In the genomic region with DNA sequence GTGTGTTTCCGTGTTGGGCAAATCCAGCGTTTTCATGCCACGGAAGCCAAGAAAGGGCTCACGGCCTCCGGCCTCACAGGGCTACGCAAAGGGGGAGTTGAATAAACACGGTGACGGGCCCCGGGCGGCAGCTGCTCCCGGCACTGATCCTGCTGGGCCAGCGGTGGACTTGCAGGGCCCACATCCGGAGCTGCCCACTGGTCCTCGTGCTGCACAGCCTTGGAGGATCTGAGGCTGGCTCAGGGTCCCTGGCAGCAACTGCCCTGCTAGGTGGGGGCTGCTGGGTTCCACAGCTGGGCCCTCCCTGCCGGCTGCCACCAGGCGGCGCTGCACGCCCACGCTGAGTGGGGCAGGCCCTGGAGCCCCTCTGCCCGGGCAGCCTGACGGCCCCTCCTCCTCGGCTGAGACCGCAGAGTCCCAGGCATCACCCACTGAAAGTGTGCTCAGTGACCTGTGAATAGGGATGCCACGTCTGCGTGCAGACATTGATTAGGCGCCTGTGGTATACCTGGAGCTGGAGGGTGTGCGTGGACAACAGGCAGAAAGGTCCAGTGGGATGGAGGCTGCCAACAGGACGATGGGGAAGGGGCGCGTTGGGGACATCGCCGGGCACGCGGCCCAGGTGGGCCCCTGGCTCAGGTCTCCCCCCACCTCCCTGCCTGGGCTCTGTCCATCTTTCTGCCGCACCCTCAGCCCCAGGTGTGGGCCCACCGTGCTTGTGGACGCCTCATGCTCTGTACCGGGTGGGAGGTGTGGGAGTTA, we compare ENCODE assay signal across 1 cellular context.
TF ChIP-seq lines count a peak whose summit lies in the region.

No MANE protein-coding gene starts in this region.

TF ChIP-seq in HepG2, 621 proteins besides CTCF, POLR2A, EP300 and RAD21 (continued from another document and continues in another):
- TF ChIP-seq, protein P1, sequence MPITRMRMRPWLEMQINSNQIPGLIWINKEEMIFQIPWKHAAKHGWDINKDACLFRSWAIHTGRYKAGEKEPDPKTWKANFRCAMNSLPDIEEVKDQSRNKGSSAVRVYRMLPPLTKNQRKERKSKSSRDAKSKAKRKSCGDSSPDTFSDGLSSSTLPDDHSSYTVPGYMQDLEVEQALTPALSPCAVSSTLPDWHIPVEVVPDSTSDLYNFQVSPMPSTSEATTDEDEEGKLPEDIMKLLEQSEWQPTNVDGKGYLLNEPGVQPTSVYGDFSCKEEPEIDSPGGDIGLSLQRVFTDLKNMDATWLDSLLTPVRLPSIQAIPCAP (CRISPR knock-in tag; IDR thresholded peaks at IDR 0.05; ENCODE audit: low read depth) = no peak
- TF ChIP-seq, protein P2, sequence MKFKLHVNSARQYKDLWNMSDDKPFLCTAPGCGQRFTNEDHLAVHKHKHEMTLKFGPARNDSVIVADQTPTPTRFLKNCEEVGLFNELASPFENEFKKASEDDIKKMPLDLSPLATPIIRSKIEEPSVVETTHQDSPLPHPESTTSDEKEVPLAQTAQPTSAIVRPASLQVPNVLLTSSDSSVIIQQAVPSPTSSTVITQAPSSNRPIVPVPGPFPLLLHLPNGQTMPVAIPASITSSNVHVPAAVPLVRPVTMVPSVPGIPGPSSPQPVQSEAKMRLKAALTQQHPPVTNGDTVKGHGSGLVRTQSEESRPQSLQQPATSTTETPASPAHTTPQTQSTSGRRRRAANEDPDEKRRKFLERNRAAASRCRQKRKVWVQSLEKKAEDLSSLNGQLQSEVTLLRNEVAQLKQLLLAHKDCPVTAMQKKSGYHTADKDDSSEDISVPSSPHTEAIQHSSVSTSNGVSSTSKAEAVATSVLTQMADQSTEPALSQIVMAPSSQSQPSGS (CRISPR knock-in tag; IDR thresholded peaks at IDR 0.05) = peak; percentile 39; the same call in 1 of the 2 replicates
- TF ChIP-seq ZSCAN22 (CRISPR knock-in tag; IDR thresholded peaks at IDR 0.05) (no peak), SALL1 (CRISPR knock-in tag; IDR thresholded peaks at IDR 0.05) (peak; percentile 66; the same call in 1 of the 2 replicates), MAZ (IDR thresholded peaks at IDR 0.05; ENCODE audit: borderline replicate concordance, low read depth, low read length) (peak; percentile 72), MAZ (CRISPR knock-in tag; IDR thresholded peaks at IDR 0.05; ENCODE audit: low read depth) (peak; percentile 94), ETV5 (CRISPR knock-in tag; IDR thresholded peaks at IDR 0.05; ENCODE audit: borderline replicate concordance) (peak; percentile 30; the same call in 1 of the 2 replicates), ARID2 (CRISPR knock-in tag; IDR thresholded peaks at IDR 0.05; ENCODE audit: borderline replicate concordance) (no peak), CREM (IDR thresholded peaks at IDR 0.05) (no peak), CREM (CRISPR knock-in tag; IDR thresholded peaks at IDR 0.05) (0 out of 2 replicates have a peak, but pooled peaks have one; percentile 22), REPIN1 (CRISPR knock-in tag; IDR thresholded peaks at IDR 0.05; ENCODE audit: borderline replicate concordance, low read depth) (0 out of 2 replicates have a peak, but pooled peaks have one; percentile 17), ZNF251 (CRISPR knock-in tag; IDR thresholded peaks at IDR 0.05) (no peak), ZNF30 (CRISPR knock-in tag; IDR thresholded peaks at IDR 0.05) (no peak), GTF2F1 (IDR thresholded peaks at IDR 0.05; ENCODE audit: low read length) (no peak), RELA (CRISPR knock-in tag; IDR thresholded peaks at IDR 0.05) (no peak), ZNF781 (CRISPR knock-in tag; IDR thresholded peaks at IDR 0.05; ENCODE audit: borderline replicate concordance, not compliant biosample characterization) (no peak), ZFP90 (CRISPR knock-in tag; IDR thresholded peaks at IDR 0.05; ENCODE audit: borderline replicate concordance) (0 out of 2 replicates have a peak, but pooled peaks have one; percentile 60), RBFOX2 (IDR thresholded peaks at IDR 0.05; ENCODE audit: low read depth, low read length) (0 out of 2 replicates have a peak, but pooled peaks have one; percentile 34), NFYB (CRISPR knock-in tag; IDR thresholded peaks at IDR 0.05) (no peak), CHCHD3 (CRISPR knock-in tag; IDR thresholded peaks at IDR 0.05) (0 out of 2 replicates have a peak, but pooled peaks have one; percentile 4), AGO2 (optimal IDR thresholded peaks at IDR 0.05; ENCODE audit: low read depth, low read length) (peak; percentile 100), NCOA5 (CRISPR knock-in tag; IDR thresholded peaks at IDR 0.05) (peak; percentile 74), ZFY (CRISPR knock-in tag; IDR thresholded peaks at IDR 0.05) (peak; percentile 52; the same call in 1 of the 2 replicates), SSRP1 (CRISPR knock-in tag; IDR thresholded peaks at IDR 0.05) (peak; percentile 71; the same call in 1 of the 2 replicates), IKZF4 (CRISPR knock-in tag; IDR thresholded peaks at IDR 0.05; ENCODE audit: borderline replicate concordance, low read depth, not compliant biosample characterization) (peak; percentile 38), ZNF543 (CRISPR knock-in tag; IDR thresholded peaks at IDR 0.05) (no peak), ZNF75D (CRISPR knock-in tag; IDR thresholded peaks at IDR 0.05; ENCODE audit: borderline replicate concordance) (no peak), BHLHE40 (IDR thresholded peaks at IDR 0.05; ENCODE audit: low read length) (0 out of 2 replicates have a peak, but pooled peaks have one; percentile 18), ZNF383 (CRISPR knock-in tag; IDR thresholded peaks at IDR 0.05; ENCODE audit: borderline replicate concordance) (no peak), ISL2 (CRISPR knock-in tag; IDR thresholded peaks at IDR 0.05) (peak; percentile 39; the same call in 1 of the 2 replicates), JDP2 (CRISPR knock-in tag; IDR thresholded peaks at IDR 0.05; ENCODE audit: borderline replicate concordance) (no peak), TBX3 (IDR thresholded peaks at IDR 0.05; ENCODE audit: borderline replicate concordance) (no peak), FLYWCH1 (CRISPR knock-in tag; IDR thresholded peaks at IDR 0.05) (no peak), ZNF124 (CRISPR knock-in tag; IDR thresholded peaks at IDR 0.05) (no peak), MTF1 (CRISPR knock-in tag; IDR thresholded peaks at IDR 0.05) (no peak), FOXM1 (CRISPR knock-in tag; IDR thresholded peaks at IDR 0.05) (no peak), ZNF33A (CRISPR knock-in tag; IDR thresholded peaks at IDR 0.05; ENCODE audit: borderline replicate concordance) (0 out of 2 replicates have a peak, but pooled peaks have one; percentile 70), CHD4 (IDR thresholded peaks at IDR 0.05; ENCODE audit: borderline replicate concordance, low read length) (no peak)
- TF ChIP-seq, protein P3, sequence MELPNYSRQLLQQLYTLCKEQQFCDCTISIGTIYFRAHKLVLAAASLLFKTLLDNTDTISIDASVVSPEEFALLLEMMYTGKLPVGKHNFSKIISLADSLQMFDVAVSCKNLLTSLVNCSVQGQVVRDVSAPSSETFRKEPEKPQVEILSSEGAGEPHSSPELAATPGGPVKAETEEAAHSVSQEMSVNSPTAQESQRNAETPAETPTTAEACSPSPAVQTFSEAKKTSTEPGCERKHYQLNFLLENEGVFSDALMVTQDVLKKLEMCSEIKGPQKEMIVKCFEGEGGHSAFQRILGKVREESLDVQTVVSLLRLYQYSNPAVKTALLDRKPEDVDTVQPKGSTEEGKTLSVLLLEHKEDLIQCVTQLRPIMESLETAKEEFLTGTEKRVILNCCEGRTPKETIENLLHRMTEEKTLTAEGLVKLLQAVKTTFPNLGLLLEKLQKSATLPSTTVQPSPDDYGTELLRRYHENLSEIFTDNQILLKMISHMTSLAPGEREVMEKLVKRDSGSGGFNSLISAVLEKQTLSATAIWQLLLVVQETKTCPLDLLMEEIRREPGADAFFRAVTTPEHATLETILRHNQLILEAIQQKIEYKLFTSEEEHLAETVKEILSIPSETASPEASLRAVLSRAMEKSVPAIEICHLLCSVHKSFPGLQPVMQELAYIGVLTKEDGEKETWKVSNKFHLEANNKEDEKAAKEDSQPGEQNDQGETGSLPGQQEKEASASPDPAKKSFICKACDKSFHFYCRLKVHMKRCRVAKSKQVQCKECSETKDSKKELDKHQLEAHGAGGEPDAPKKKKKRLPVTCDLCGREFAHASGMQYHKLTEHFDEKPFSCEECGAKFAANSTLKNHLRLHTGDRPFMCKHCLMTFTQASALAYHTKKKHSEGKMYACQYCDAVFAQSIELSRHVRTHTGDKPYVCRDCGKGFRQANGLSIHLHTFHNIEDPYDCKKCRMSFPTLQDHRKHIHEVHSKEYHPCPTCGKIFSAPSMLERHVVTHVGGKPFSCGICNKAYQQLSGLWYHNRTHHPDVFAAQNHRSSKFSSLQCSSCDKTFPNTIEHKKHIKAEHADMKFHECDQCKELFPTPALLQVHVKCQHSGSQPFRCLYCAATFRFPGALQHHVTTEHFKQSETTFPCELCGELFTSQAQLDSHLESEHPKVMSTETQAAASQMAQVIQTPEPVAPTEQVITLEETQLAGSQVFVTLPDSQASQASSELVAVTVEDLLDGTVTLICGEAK (IDR thresholded peaks at IDR 0.05) = no peak
- TF ChIP-seq, protein P3 (CRISPR knock-in tag; IDR thresholded peaks at IDR 0.05) = 0 out of 2 replicates have a peak, but pooled peaks have one; percentile 42
- TF ChIP-seq, protein P4, sequence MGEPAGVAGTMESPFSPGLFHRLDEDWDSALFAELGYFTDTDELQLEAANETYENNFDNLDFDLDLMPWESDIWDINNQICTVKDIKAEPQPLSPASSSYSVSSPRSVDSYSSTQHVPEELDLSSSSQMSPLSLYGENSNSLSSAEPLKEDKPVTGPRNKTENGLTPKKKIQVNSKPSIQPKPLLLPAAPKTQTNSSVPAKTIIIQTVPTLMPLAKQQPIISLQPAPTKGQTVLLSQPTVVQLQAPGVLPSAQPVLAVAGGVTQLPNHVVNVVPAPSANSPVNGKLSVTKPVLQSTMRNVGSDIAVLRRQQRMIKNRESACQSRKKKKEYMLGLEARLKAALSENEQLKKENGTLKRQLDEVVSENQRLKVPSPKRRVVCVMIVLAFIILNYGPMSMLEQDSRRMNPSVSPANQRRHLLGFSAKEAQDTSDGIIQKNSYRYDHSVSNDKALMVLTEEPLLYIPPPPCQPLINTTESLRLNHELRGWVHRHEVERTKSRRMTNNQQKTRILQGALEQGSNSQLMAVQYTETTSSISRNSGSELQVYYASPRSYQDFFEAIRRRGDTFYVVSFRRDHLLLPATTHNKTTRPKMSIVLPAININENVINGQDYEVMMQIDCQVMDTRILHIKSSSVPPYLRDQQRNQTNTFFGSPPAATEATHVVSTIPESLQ (CRISPR knock-in tag; conservative IDR thresholded peaks at IDR 0.05) = no peak
- TF ChIP-seq, protein P5, sequence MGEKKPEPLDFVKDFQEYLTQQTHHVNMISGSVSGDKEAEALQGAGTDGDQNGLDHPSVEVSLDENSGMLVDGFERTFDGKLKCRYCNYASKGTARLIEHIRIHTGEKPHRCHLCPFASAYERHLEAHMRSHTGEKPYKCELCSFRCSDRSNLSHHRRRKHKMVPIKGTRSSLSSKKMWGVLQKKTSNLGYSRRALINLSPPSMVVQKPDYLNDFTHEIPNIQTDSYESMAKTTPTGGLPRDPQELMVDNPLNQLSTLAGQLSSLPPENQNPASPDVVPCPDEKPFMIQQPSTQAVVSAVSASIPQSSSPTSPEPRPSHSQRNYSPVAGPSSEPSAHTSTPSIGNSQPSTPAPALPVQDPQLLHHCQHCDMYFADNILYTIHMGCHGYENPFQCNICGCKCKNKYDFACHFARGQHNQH (CRISPR knock-in tag; IDR thresholded peaks at IDR 0.05) = peak; percentile 67; the same call in 1 of the 2 replicates
- TF ChIP-seq, protein P6, sequence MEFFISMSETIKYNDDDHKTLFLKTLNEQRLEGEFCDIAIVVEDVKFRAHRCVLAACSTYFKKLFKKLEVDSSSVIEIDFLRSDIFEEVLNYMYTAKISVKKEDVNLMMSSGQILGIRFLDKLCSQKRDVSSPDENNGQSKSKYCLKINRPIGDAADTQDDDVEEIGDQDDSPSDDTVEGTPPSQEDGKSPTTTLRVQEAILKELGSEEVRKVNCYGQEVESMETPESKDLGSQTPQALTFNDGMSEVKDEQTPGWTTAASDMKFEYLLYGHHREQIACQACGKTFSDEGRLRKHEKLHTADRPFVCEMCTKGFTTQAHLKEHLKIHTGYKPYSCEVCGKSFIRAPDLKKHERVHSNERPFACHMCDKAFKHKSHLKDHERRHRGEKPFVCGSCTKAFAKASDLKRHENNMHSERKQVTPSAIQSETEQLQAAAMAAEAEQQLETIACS (CRISPR knock-in tag; IDR thresholded peaks at IDR 0.05) = peak; percentile 29; the same call in 1 of the 2 replicates
- TF ChIP-seq, protein P7, sequence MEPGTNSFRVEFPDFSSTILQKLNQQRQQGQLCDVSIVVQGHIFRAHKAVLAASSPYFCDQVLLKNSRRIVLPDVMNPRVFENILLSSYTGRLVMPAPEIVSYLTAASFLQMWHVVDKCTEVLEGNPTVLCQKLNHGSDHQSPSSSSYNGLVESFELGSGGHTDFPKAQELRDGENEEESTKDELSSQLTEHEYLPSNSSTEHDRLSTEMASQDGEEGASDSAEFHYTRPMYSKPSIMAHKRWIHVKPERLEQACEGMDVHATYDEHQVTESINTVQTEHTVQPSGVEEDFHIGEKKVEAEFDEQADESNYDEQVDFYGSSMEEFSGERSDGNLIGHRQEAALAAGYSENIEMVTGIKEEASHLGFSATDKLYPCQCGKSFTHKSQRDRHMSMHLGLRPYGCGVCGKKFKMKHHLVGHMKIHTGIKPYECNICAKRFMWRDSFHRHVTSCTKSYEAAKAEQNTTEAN (CRISPR knock-in tag; conservative IDR thresholded peaks at IDR 0.05) = no peak
